In the genomic region with DNA sequence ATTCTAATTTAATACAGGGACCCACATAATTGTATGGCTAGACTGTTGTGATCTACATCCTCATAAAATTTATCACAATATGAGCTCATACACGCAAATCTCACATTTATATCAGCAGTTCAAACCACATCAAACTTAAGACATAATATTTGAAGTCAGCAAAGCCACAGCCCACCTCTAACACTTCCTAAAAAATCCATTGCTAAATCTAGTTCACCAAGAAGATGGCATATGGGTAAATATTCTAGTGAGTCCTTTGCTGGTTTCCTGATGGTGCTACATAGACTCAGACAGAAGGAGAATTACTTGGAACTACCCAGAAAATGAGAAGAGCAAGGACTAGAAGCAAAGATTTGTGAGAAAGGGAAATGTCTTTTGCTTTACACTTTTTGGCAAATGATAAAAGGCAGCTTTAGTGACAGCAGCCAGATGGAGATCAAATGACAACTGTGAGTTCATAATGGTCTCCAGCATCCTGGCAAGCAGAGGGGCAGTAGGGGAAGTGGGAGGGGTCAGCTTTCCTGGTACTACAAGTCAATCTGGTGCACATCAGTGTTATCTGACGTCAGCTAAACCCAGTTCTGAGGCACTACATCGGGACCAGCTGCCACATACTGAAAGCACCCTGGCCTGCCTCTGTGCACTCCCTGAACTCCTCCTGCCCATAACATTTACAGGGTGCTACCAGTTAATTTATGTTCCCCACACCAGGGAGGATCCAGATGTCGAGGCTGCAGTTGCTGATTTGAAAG, we compare ENCODE assay signal across 8 cellular contexts. TPM values are rescaled to one million over a fixed set of nuclear protein-coding genes. Genes with fewer than 3 reads are reported as not detected.
DNase-seq lines count a peak whose midpoint lies in the region; ATAC-seq and TF ChIP-seq lines count a peak whose summit lies in the region.

No MANE protein-coding gene starts in this region.

- H3K4me1 ChIP-seq in upper lobe of right lung, result peaks cover 17% of the 10 kb centered on the region

- H3K27ac ChIP-seq in upper lobe of right lung, result peak overlapping the region; percentile 38

- H3K4me3 Mint-ChIP-seq in activated naive CD4-positive, alpha-beta T cell treated with anti-CD3 and anti-CD28 coated beads for 36 hours, result peak overlapping the region; percentile 16

- no peaks in the 10 kb centered on the region for H3K9me3 Mint-ChIP-seq in activated naive CD4-positive, alpha-beta T cell treated with anti-CD3 and anti-CD28 coated beads for 36 hours

- no peaks in the 10 kb centered on the region for H3K27me3 Mint-ChIP-seq in activated naive CD4-positive, alpha-beta T cell treated with anti-CD3 and anti-CD28 coated beads for 36 hours (ENCODE audit: low read depth)

- H3K9me3 ChIP-seq in upper lobe of right lung, result no peaks in the 10 kb centered on the region

- TF ChIP-seq CTCF in upper lobe of right lung (IDR thresholded peaks at IDR 0.05) (no peak), GM20000 (IDR thresholded peaks at IDR 0.05; ENCODE audit: extremely low read depth, missing control alignments) (no peak)

- DNase-seq in NCI-H2107 treated with DMSO at 0.1 percent for 48 hours (lab: John Stamatoyannopoulos, UW; ENCODE audit: unreplicated experiment) (peak; percentile 67), NCI-H2107 (lab: John Stamatoyannopoulos, UW) (no peak), NCI-H774 (lab: John Stamatoyannopoulos, UW) (peak; percentile 13), islet precursor cell (peak; percentile 68), upper lobe of right lung (no peak), A172 (ENCODE audit: low spot score) (no peak), GM20000 (ENCODE audit: low spot score) (no peak)
- peak; percentile 82 for DNase-seq in activated naive CD4-positive, alpha-beta T cell treated with anti-CD3 and anti-CD28 coated beads for 36 hours

- peak overlapping the region; percentile 85 for H3K27ac Mint-ChIP-seq in activated naive CD4-positive, alpha-beta T cell treated with anti-CD3 and anti-CD28 coated beads for 36 hours

- intact Hi-C loops in activated naive CD4-positive, alpha-beta T cell treated with anti-CD3 and anti-CD28 coated beads for 36 hours (cut with micrococcal nuclease), result loop anchor here (1.0 to 2.0 kb wide), 2 partner anchors 10 to 342 kb away; no protein-coding TSS in a partner anchor
- intact Hi-C loops in upper lobe of right lung (cut with DNase I), result no loop called here

- no peak overlapping the region for H3K4me3 ChIP-seq in upper lobe of right lung

- H3K4me1 Mint-ChIP-seq in activated naive CD4-positive, alpha-beta T cell treated with anti-CD3 and anti-CD28 coated beads for 36 hours (ENCODE audit: low read depth), result peaks cover 22% of the 10 kb centered on the region

- CTCF ChIA-PET in activated naive CD4-positive, alpha-beta T cell treated with anti-CD3 and anti-CD28 coated beads for 36 hours (lab: Charles Lee), result interaction anchor here (0.7 to 1.9 kb wide), 6 partner anchors 10 to 113 kb away, joined by 3 to 11 read pairs (median 4); no protein-coding TSS in a partner anchor

- no peaks in the 10 kb centered on the region for H3K27me3 ChIP-seq in upper lobe of right lung

- no peaks in the 10 kb centered on the region for H3K36me3 ChIP-seq in upper lobe of right lung

- peak; percentile 78 for ATAC-seq in upper lobe of right lung

- H3K36me3 Mint-ChIP-seq in activated naive CD4-positive, alpha-beta T cell treated with anti-CD3 and anti-CD28 coated beads for 36 hours (ENCODE audit: low read depth), result no peaks in the 10 kb centered on the region

RNA-seq across cellular contexts. Expression of a gene that starts 10.6 kb away (rescaled TPM):
- 10 to 100 TPM; 47.0 to 48.3 TPM for total RNA-seq in activated naive CD4-positive, alpha-beta T cell treated with anti-CD3 and anti-CD28 coated beads for 36 hours
- 16.4 TPM for total RNA-seq in upper lobe of right lung
- 88.8 and 121 TPM in 2 replicates for total RNA-seq in A172 (2014; rRNA removed; shearing (Covaris generic))

Comparison
In these comparisons a context has a peak if more than half of its experiments do, and no peak if none do; other contexts are left out.
1. DNase-seq: peak in NCI-H2107 treated with DMSO at 0.1 percent for 48 hours (single experiment), NCI-H774 (single experiment), activated naive CD4-positive, alpha-beta T cell treated with anti-CD3 and anti-CD28 coated beads for 36 hours (single experiment) and islet precursor cell (single experiment); none in NCI-H2107 (single experiment), upper lobe of right lung (single experiment), A172 (single experiment) and GM20000 (single experiment).